In genomic region chr16:57480127-57480753, GRCh38 we compare ENCODE assay signal across 9 cellular contexts. TPM values are rescaled to one million over a fixed set of nuclear protein-coding genes. Genes with fewer than 3 reads are reported as not detected.
DNase-seq lines count a peak whose midpoint lies in the region; ATAC-seq and TF ChIP-seq lines count a peak whose summit lies in the region.
"Had no signal": no experiment of that assay in that cellular context is flagged by ENCODE, and none has a peak within 500 bp of the region (broad histone marks: within the 10 kb centered on the region; RNA-seq: fewer than 3 reads in every experiment).

No MANE protein-coding gene starts in this region.

- H3K9me3 ChIP-seq in suprapubic skin, result no peaks in the 10 kb centered on the region

- ATAC-seq in left lobe of liver (peak; percentile 91), GM21737 (IDR thresholded peaks at IDR 0.05; ENCODE audit: unreplicated experiment) (no peak), HG02759 (IDR thresholded peaks at IDR 0.05; ENCODE audit: unreplicated experiment) (no peak)
- ATAC-seq: naive thymus-derived CD4-positive, alpha-beta T cell had no signal

- H3K4me3 ChIP-seq in choroid plexus epithelial cell (ENCODE audit: low read depth, low read length) (peak overlapping the region; percentile 55), suprapubic skin (peak overlapping the region; percentile 49)

- peaks cover 6% of the 10 kb centered on the region for H3K36me3 ChIP-seq in suprapubic skin

- TF ChIP-seq EP300 in suprapubic skin (IDR thresholded peaks at IDR 0.05), result no peak

- no peak for TF ChIP-seq POLR2A in suprapubic skin (IDR thresholded peaks at IDR 0.05)

- H3K27me3 ChIP-seq in suprapubic skin, result no peaks in the 10 kb centered on the region

- DNase-seq in HCEC 1CT (peak; percentile 75), choroid plexus epithelial cell (ENCODE audit: low read depth) (peak; percentile 72), left lobe of liver (ENCODE audit: low spot score) (peak; percentile 90), suprapubic skin (ENCODE audit: low spot score in 2 of 2) (no peak), NCI-H187 (lab: John Stamatoyannopoulos, UW) (no peak)
- DNase-seq in activated naive CD4-positive, alpha-beta T cell treated with anti-CD3 and anti-CD28 coated beads, Interleukin-2, amount 50 U/mL, for 16 hours, result no peak
- DNase-seq: naive thymus-derived CD4-positive, alpha-beta T cell had no signal

- TF ChIP-seq CTCF in choroid plexus epithelial cell (conservative IDR thresholded peaks at IDR 0.05; ENCODE audit: low read depth, low read length) (no peak), suprapubic skin (IDR thresholded peaks at IDR 0.05) (no peak)

- no peak overlapping the region for H3K27ac ChIP-seq in suprapubic skin

- 48% methylated on average over 12 of the region's 14 CpGs for WGBS in suprapubic skin

- H3K4me1 ChIP-seq in suprapubic skin, result peaks cover 68% of the 10 kb centered on the region

RNA-seq across cellular contexts. Expression of gene DOK4, which starts 6.1 kb away (rescaled TPM):
- total RNA-seq in left lobe of liver (43.9 TPM), suprapubic skin (10 to 100 TPM; 29.8 to 66.8 (median 51.3) TPM)

RNA-seq across cellular contexts. Expression of gene POLR2C, which starts 17.8 kb away (rescaled TPM):
- total RNA-seq in left lobe of liver (34.1 TPM), suprapubic skin (10 to 100 TPM; 65.0 to 80.3 (median 72.0) TPM)

RNA-seq across cellular contexts. Expression of gene COQ9, which starts 33.0 kb away (rescaled TPM):
- total RNA-seq in left lobe of liver, result 64.5 TPM
- 10 to 100 TPM; 45.7 to 60.1 (median 48.8) TPM for total RNA-seq in suprapubic skin

RNA-seq across cellular contexts. Expression of gene CIAPIN1, which starts 33.1 kb away (rescaled TPM):
- total RNA-seq in left lobe of liver (21.3 TPM), suprapubic skin (10 to 100 TPM; 32.2 to 40.0 (median 35.7) TPM)

RNA-seq across cellular contexts. Expression of gene CCDC102A, which starts 56.1 kb away (rescaled TPM):
- total RNA-seq in left lobe of liver, result 0.83 TPM
- 10 to 100 TPM in 1 of 4 donors, 1 to 10 TPM in 3; 7.1 to 11.5 (median 8.5) TPM for total RNA-seq in suprapubic skin

Comparison
In these comparisons a context has a peak if more than half of its experiments do, and no peak if none do; other contexts are left out.
1. DNase-seq: peak in HCEC 1CT (single experiment), choroid plexus epithelial cell (single experiment) and left lobe of liver (single experiment); none in suprapubic skin (0 of 2), activated naive CD4-positive, alpha-beta T cell treated with anti-CD3 and anti-CD28 coated beads, Interleukin-2, amount 50 U/mL, for 16 hours (single experiment) and NCI-H187 (0 of 2).